Comparison of ENCODE assay signal across 8 cellular contexts in genomic region chr19:39834287-39834841, GRCh38. TPM values are rescaled to one million over a fixed set of nuclear protein-coding genes. Genes with fewer than 3 reads are reported as not detected.
DNase-seq lines count a peak whose midpoint lies in the region; ATAC-seq, FAIRE-seq and TF ChIP-seq lines count a peak whose summit lies in the region.

No MANE protein-coding gene starts in this region.

- H3K9me3 ChIP-seq in A549 (no peaks in the 10 kb centered on the region), mammary epithelial cell (replicated peaks; ENCODE audit: insufficient read depth, low read length) (no peaks in the 10 kb centered on the region), muscle layer of colon (ENCODE audit: low read length) (no peaks in the 10 kb centered on the region)

- WGBS in A549 (ENCODE audit: missing lambda C conversion rate), result 46% methylated on average over 19 of the region's 19 CpGs
- WGBS in mammary epithelial cell (ENCODE audit: low coverage, missing lambda C conversion rate), result 46% methylated on average over 17 of the region's 19 CpGs

- H2AFZ ChIP-seq in mammary epithelial cell (ENCODE audit: low read depth, low read length), result peak overlapping the region; percentile 43

- CTCF ChIA-PET in A549 (lab: Yijun Ruan, JAX) (interaction anchor here (1.2 to 2.1 kb wide), 5 partner anchors 10 to 136 kb away, joined by 4 to 42 read pairs (median 13); partner anchors contain the start of genes FBL and PSMC4), mammary epithelial cell (lab: Charles Lee; ENCODE audit: low non-redundant PET) (no interaction called here)

- H3K4me3 ChIP-seq in A549, result peak overlapping the region; percentile 73; the same call in 1 of the 3 replicates
- peak overlapping the region in 1 of 3 experiments; percentile 6 for H3K4me3 ChIP-seq in mammary epithelial cell (replicated peaks in 1 of 3; ENCODE audit: insufficient read depth in 1 of 3, low read depth in 2 of 3, low read length in 3 of 3)
- H3K4me3 ChIP-seq in muscle layer of colon (ENCODE audit: low read depth in 1 of 2, low read length in 2 of 2), result peak overlapping the region; percentile 0 to 71

- FAIRE-seq in A549 (lab: Jason Lieb, UNC), result no peak

- TF ChIP-seq POLR2A in A549 (IDR thresholded peaks at IDR 0.05; ENCODE audit: low read length), result no peak

- H3K27ac ChIP-seq in A549 (peak overlapping the region; percentile 29 to 87; a peak in 4 of 6 replicates), mammary epithelial cell (ENCODE audit: insufficient read depth, low read depth, low read length) (no peak overlapping the region), muscle layer of colon (ENCODE audit: low read depth, low read length) (peak overlapping the region; percentile 54)

- BruUV-seq in mammary epithelial cell (replicated peaks; lab: Mats Ljungman, UMichigan), result no TSS peak

- H4K20me1 ChIP-seq in mammary epithelial cell (ENCODE audit: insufficient read depth, low read length), result no peaks in the 10 kb centered on the region

- TF ChIP-seq EP300 in A549 (IDR thresholded peaks at IDR 0.05), result no peak

- H3K4me2 ChIP-seq in A549 (peak overlapping the region; percentile 56), mammary epithelial cell (ENCODE audit: insufficient read depth, low read depth, low read length) (no peak overlapping the region)

- TF ChIP-seq RAD21 in A549 (conservative IDR thresholded peaks at IDR 0.05 in 1 of 2, IDR thresholded peaks at IDR 0.05 in 1 of 2), result no peak

- H3K9ac ChIP-seq in mammary epithelial cell (ENCODE audit: insufficient read depth, low read length) (no peak overlapping the region), muscle layer of colon (ENCODE audit: low read length) (no peak overlapping the region)

- peaks cover 52% of the 10 kb centered on the region for H3K79me2 ChIP-seq in mammary epithelial cell (ENCODE audit: insufficient read depth, low read length)

- POLR2A ChIA-PET in A549 (lab: Yijun Ruan, JAX), result interaction anchor here (0.6 to 1.7 kb wide), 27 partner anchors 11 to 1902 kb away, joined by 3 to 97 read pairs (median 4); partner anchors contain the start of genes FBL, PSMC4, RPS16 and SUPT5H

- ATAC-seq in A549 (no peak; a peak in 1 of 6 replicates), HG02884 (IDR thresholded peaks at IDR 0.05; ENCODE audit: unreplicated experiment) (peak; percentile 37), HG02981 (IDR thresholded peaks at IDR 0.05; ENCODE audit: unreplicated experiment) (no peak), HG03045 (IDR thresholded peaks at IDR 0.05; ENCODE audit: unreplicated experiment) (no peak)

- H3K36me3 ChIP-seq in mammary epithelial cell (ENCODE audit: insufficient read depth, low read length) (peaks cover 41% of the 10 kb centered on the region), muscle layer of colon (ENCODE audit: insufficient read depth, low read length) (peaks cover 59% of the 10 kb centered on the region)

- intact Hi-C loops in mammary epithelial cell (cut with micrococcal nuclease), result no loop called here

- TF ChIP-seq CTCF in A549 (IDR thresholded peaks at IDR 0.05) (no peak), mammary epithelial cell (conservative IDR thresholded peaks at IDR 0.05 in 1 of 2, IDR thresholded peaks at IDR 0.05 in 1 of 2; ENCODE audit: extremely low read depth in 1 of 2, insufficient read depth in 1 of 2, low read depth in 1 of 2, low read length in 2 of 2) (no peak)

- H3K27me3 ChIP-seq in mammary epithelial cell (ENCODE audit: insufficient read depth, low read length) (no peaks in the 10 kb centered on the region), muscle layer of colon (ENCODE audit: control insufficient read depth in 1 of 2, insufficient read depth in 2 of 2, low read length in 2 of 2) (no peaks in the 10 kb centered on the region)

- H3K4me1 ChIP-seq in A549, result peaks cover 17% of the 10 kb centered on the region
- peaks cover 7% of the 10 kb centered on the region for H3K4me1 ChIP-seq in mammary epithelial cell (ENCODE audit: insufficient read depth, low read length)
- peaks cover 13% of the 10 kb centered on the region for H3K4me1 ChIP-seq in muscle layer of colon (ENCODE audit: insufficient read depth, low read length)

- no peak for DNase-seq in A549 (ENCODE audit: low read depth in 1 of 2, low spot score in 1 of 2)
- DNase-seq in mammary epithelial cell, result no peak
- no peak for DNase-seq in stimulated activated CD4-positive, alpha-beta T cell treated with anti-CD3 and anti-CD28 coated beads, Interleukin-1b, Interleukin-23, amount 100 ng/mL, for 48 hours
- no peak for DNase-seq in activated CD8-positive, alpha-beta memory T cell treated with anti-CD3 and anti-CD28 coated beads, Interleukin-2, amount 50 U/mL, for 4 hours

- dilution Hi-C loops in mammary epithelial cell (cut with HindIII; ENCODE audit: low sequenced_read_pairs), result no loop called here

- in situ Hi-C loops in mammary epithelial cell (cut with MboI; ENCODE audit: low sequenced_read_pairs in 2 of 2), result no loop called here

TF ChIP-seq in A549, 52 proteins besides CTCF, POLR2A, EP300 and RAD21:
- TF ChIP-seq MAFK (IDR thresholded peaks at IDR 0.05; ENCODE audit: partially characterized antibody) (peak; percentile 40), KDM5A (IDR thresholded peaks at IDR 0.05) (no peak), CBX8 (IDR thresholded peaks at IDR 0.05) (no peak), ZNF302 (CRISPR knock-in tag; IDR thresholded peaks at IDR 0.05) (no peak), MYC (IDR thresholded peaks at IDR 0.05; ENCODE audit: borderline replicate concordance, low read length) (no peak), ZFP36 (IDR thresholded peaks at IDR 0.05; ENCODE audit: borderline replicate concordance, partially characterized antibody) (peak; percentile 1)

RNA-seq across cellular contexts. Expression of gene DYRK1B, which starts 0.4 kb away (rescaled TPM):
- polyA plus RNA-seq in A549 (2011; rRNA removed) (13.8 and 17.3 TPM in 2 replicates), A549 (2017; fragmentation: RNase III; extraction: RNeasy Plus Mini Kit Qiagen cat#74134 plus additional on column Dnase treatment) (12.9 to 21.2 TPM (median 18.6 TPM) in 3 replicates), mammary epithelial cell (6.9 TPM)
- polyA plus RNA-seq in A549 (2012; cell fraction: cytosol; rRNA removed), result 10.5 and 14.7 TPM in 2 replicates
- 43.9 and 45.3 TPM in 2 replicates for polyA plus RNA-seq in A549 (2012; cell fraction: nucleus; rRNA removed)
- polyA minus RNA-seq in A549 (2011; rRNA and poly(A)+ RNA removed), result 37.2 and 47.0 TPM in 2 replicates
- 10 to 100 TPM; 11.7 to 18.2 TPM for total RNA-seq in mammary epithelial cell
- 4.3 TPM for polyA minus RNA-seq in mammary epithelial cell

RNA-seq across cellular contexts. Expression of gene FBL, which starts 11.8 kb away (rescaled TPM):
- polyA plus RNA-seq in A549 (2011; rRNA removed) (716 and 970 TPM in 2 replicates), A549 (2017; fragmentation: RNase III; extraction: RNeasy Plus Mini Kit Qiagen cat#74134 plus additional on column Dnase treatment) (1,011 to 1,141 TPM (median 1,077 TPM) in 3 replicates), mammary epithelial cell (546 TPM)
- 1,482 and 1,602 TPM in 2 replicates for polyA plus RNA-seq in A549 (2012; cell fraction: cytosol; rRNA removed)
- 1,051 and 1,057 TPM in 2 replicates for polyA plus RNA-seq in A549 (2012; cell fraction: nucleus; rRNA removed)
- 1,036 and 1,137 TPM in 2 replicates for polyA minus RNA-seq in A549 (2011; rRNA and poly(A)+ RNA removed)
- 100 to 1,000 TPM in 1 of 2 donors, 10 to 100 TPM in 1; 72.2 to 261 TPM for total RNA-seq in mammary epithelial cell
- polyA minus RNA-seq in mammary epithelial cell, result 635 TPM

RNA-seq across cellular contexts. Expression of gene LEUTX, which starts 55.7 kb away (rescaled TPM):
- not detected in 2 replicates for polyA plus RNA-seq in A549 (2011; rRNA removed)
- 0.06 TPM in 1 of 2 replicates, not detected in the other for polyA plus RNA-seq in A549 (2012; cell fraction: cytosol; rRNA removed)
- polyA plus RNA-seq in A549 (2012; cell fraction: nucleus; rRNA removed), result not detected in 2 replicates
- polyA plus RNA-seq in A549 (2017; fragmentation: RNase III; extraction: RNeasy Plus Mini Kit Qiagen cat#74134 plus additional on column Dnase treatment), result not detected in 3 replicates
- not detected in 2 replicates for polyA minus RNA-seq in A549 (2011; rRNA and poly(A)+ RNA removed)
- not detected for total RNA-seq in mammary epithelial cell
- polyA plus RNA-seq in mammary epithelial cell, result not detected
- not detected for polyA minus RNA-seq in mammary epithelial cell
